6 cellular contexts compared by ENCODE assay signal in the genomic region with DNA sequence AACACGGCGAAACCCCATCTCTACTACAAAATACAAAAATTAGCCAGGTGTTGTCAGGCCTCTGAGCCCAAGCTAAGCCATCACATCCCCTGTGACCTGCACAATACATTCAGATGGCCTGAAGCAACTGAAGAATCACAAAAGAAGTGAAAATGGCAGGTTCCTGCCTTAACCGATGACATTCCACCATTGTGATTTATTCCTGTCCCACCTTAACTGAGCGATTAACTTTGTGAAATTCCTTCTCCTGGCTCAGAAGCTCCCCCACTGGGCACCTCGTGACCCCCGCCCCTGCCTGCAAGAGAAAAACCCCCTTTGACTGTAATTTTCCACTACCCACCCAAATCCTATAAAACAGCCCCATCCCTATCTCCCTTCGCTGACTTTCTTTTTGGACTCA. TPM values are rescaled to one million over a fixed set of nuclear protein-coding genes. Genes with fewer than 3 reads are reported as not detected.
"Had no signal": no experiment of that assay in that cellular context is flagged by ENCODE, and none has a peak within 500 bp of the region (broad histone marks: within the 10 kb centered on the region; RNA-seq: fewer than 3 reads in every experiment).

No MANE protein-coding gene starts in this region.

RNA-seq across cellular contexts. Expression of a gene that starts 37.4 kb away (rescaled TPM):
- total RNA-seq: activated CD8-positive, alpha-beta T cell treated with anti-CD3 and anti-CD28 coated beads for 36 hours; activated naive CD8-positive, alpha-beta T cell treated with anti-CD3 and anti-CD28 coated beads, Interleukin-2, amount 10 ng/mL, durations not matched to agents 7 days and 5 days; Right ventricle myocardium superior; SJCRH30; T-helper 2 cell treated with Interferon-gamma antibody and Interleukin-4, amounts not matched to agents 100 ng/mL and 5 ng/mL, for 36 hours had no signal
- polyA plus RNA-seq: SK-N-SH had no signal
